In genomic region chr11:119727523-119728081, GRCh38 we compare ENCODE assay signal across 8 cellular contexts.
A peak's percentile ranks its signal among the peaks of the same experiment; 100 is the strongest.
DNase-seq lines count a peak whose midpoint lies in the region; ATAC-seq and TF ChIP-seq lines count a peak whose summit lies in the region.

No MANE protein-coding gene starts in this region.

- in situ Hi-C loops in astrocyte of the cerebellum (cut with HindIII; ENCODE audit: low sequenced_read_pairs), result no loop called here

- H3K9me2 ChIP-seq in MM.1S (replicated peaks; ENCODE audit: insufficient read depth, low read length), result no peaks in the 10 kb centered on the region

- peaks cover 13% of the 10 kb centered on the region; the same call in 1 of the 2 replicates for H3F3A ChIP-seq in MM.1S (ENCODE audit: insufficient read depth, low read length)

- H3K36me3 Mint-ChIP-seq in stimulated activated effector memory CD8-positive, alpha-beta T cell treated with anti-CD3 and anti-CD28 coated beads, Interleukin-12 subunit alpha, Interleukin-12 subunit beta, amount 100 ng/mL, for 72 hours, result no peaks in the 10 kb centered on the region

- 0 out of 2 replicates have a peak, but pooled peaks cover 4% of the 10 kb centered on the region for H4K20me1 ChIP-seq in MM.1S (ENCODE audit: insufficient read depth, low read length)

- H3K4me1 ChIP-seq in MM.1S (ENCODE audit: low read length), result peaks cover 30% of the 10 kb centered on the region

- H3K4me2 ChIP-seq in MM.1S (ENCODE audit: low read depth, low read length), result peak overlapping the region; percentile 97

- H3K27ac ChIP-seq in MM.1S (ENCODE audit: low read length), result peak overlapping the region; percentile 53; the same call in 1 of the 2 replicates

- H2AFZ ChIP-seq in MM.1S (ENCODE audit: low read length), result peak overlapping the region; percentile 47; the same call in 1 of the 2 replicates

- H3K4me3 Mint-ChIP-seq in stimulated activated effector memory CD8-positive, alpha-beta T cell treated with anti-CD3 and anti-CD28 coated beads, Interleukin-12 subunit alpha, Interleukin-12 subunit beta, amount 100 ng/mL, for 72 hours, result peak overlapping the region; percentile 82

- H3K9ac ChIP-seq in MM.1S (ENCODE audit: low read length), result peak overlapping the region; percentile 76

- H3K9me3 ChIP-seq in MM.1S (replicated peaks; ENCODE audit: insufficient read depth, low read length), result no peaks in the 10 kb centered on the region
- H3K9me3 ChIP-seq in iPS-18c (ENCODE audit: control insufficient read depth, insufficient read depth, low read length), result no peaks in the 10 kb centered on the region

- TF ChIP-seq CTCF in MM.1S (IDR thresholded peaks at IDR 0.05; ENCODE audit: low read length) (peak; percentile 40), astrocyte of the cerebellum (IDR thresholded peaks at IDR 0.05; ENCODE audit: low read depth, low read length, missing control alignments) (peak; percentile 27)

- no peak for ATAC-seq in stimulated activated effector memory CD8-positive, alpha-beta T cell treated with anti-CD3 and anti-CD28 coated beads, Interleukin-12 subunit alpha, Interleukin-12 subunit beta, amount 100 ng/mL, for 72 hours
- ATAC-seq in GM21723 (IDR thresholded peaks at IDR 0.05; ENCODE audit: unreplicated experiment), result no peak

- H3K4me3 ChIP-seq in MM.1S (ENCODE audit: low read length), result peak overlapping the region; percentile 86
- peak overlapping the region; percentile 64 for H3K4me3 ChIP-seq in astrocyte of the cerebellum (ENCODE audit: low read depth, low read length)
- H3K4me3 ChIP-seq in iPS-18c (ENCODE audit: insufficient read depth, low read depth, low read length), result peak overlapping the region; percentile 85

- H3K79me2 ChIP-seq in MM.1S (ENCODE audit: low read length), result peaks cover 55% of the 10 kb centered on the region

- peaks cover 5% of the 10 kb centered on the region for H3K27me3 ChIP-seq in MM.1S (replicated peaks; ENCODE audit: insufficient read depth, low read length)

- H3K9me3 Mint-ChIP-seq in stimulated activated effector memory CD8-positive, alpha-beta T cell treated with anti-CD3 and anti-CD28 coated beads, Interleukin-12 subunit alpha, Interleukin-12 subunit beta, amount 100 ng/mL, for 72 hours, result no peaks in the 10 kb centered on the region

- H3K36me3 ChIP-seq in MM.1S (replicated peaks; ENCODE audit: insufficient read depth, low read length), result no peaks in the 10 kb centered on the region

- no peak overlapping the region for H3K27ac Mint-ChIP-seq in stimulated activated effector memory CD8-positive, alpha-beta T cell treated with anti-CD3 and anti-CD28 coated beads, Interleukin-12 subunit alpha, Interleukin-12 subunit beta, amount 100 ng/mL, for 72 hours

- DNase-seq in DMS79 (lab: John Stamatoyannopoulos, UW) (peak; percentile 21), DMS79 treated with DMSO at 0.1 percent for 48 hours (lab: John Stamatoyannopoulos, UW) (no peak), MM.1S (peak; percentile 47), astrocyte of the cerebellum (ENCODE audit: low read depth) (no peak), GOT3 (lab: John Stamatoyannopoulos, UW) (no peak)
- no peak for DNase-seq in stimulated activated effector memory CD8-positive, alpha-beta T cell treated with anti-CD3 and anti-CD28 coated beads, Interleukin-12 subunit alpha, Interleukin-12 subunit beta, amount 100 ng/mL, for 72 hours (ENCODE audit: low spot score in 2 of 2)

- peaks cover 25% of the 10 kb centered on the region for H3K4me1 Mint-ChIP-seq in stimulated activated effector memory CD8-positive, alpha-beta T cell treated with anti-CD3 and anti-CD28 coated beads, Interleukin-12 subunit alpha, Interleukin-12 subunit beta, amount 100 ng/mL, for 72 hours

Comparison
In these comparisons a context has a peak if more than half of its experiments do, and no peak if none do; other contexts are left out.
1. DNase-seq: peak in DMS79 (single experiment) and MM.1S (single experiment); none in DMS79 treated with DMSO at 0.1 percent for 48 hours (single experiment), astrocyte of the cerebellum (single experiment), stimulated activated effector memory CD8-positive, alpha-beta T cell treated with anti-CD3 and anti-CD28 coated beads, Interleukin-12 subunit alpha, Interleukin-12 subunit beta, amount 100 ng/mL, for 72 hours (0 of 2) and GOT3 (single experiment).
2. Peak in every context shown above with its lines, with median percentiles within 50 percentile points of each other: H3K4me3 ChIP-seq.